Comparison of ENCODE assay signal across 12 cellular contexts in the genomic region with DNA sequence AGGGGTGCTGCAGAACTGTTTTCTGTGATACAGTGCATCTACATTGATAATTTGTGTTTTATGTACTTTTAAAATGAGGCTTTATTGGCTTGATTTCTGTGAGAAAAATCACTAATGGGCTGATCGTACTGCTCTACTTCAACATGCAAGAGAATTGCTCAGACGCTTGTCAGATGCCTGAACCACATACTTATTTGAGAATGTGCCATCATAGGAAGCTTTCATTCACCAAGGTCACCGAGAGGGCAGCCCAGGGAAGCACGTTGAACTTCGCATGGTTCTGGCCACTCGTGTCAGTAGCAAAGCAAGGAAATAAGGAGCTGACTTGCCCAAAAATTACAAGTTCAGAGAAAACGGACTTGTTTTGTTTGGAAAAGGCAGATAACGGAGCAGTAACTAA.
A peak's percentile ranks its signal among the peaks of the same experiment; 100 is the strongest.
DNase-seq lines count a peak whose midpoint lies in the region; ATAC-seq and TF ChIP-seq lines count a peak whose summit lies in the region.
"Had no signal": no experiment of that assay in that cellular context is flagged by ENCODE, and none has a peak within 500 bp of the region (broad histone marks: within the 10 kb centered on the region; RNA-seq: fewer than 3 reads in every experiment).

No MANE protein-coding gene starts in this region.

- ATAC-seq in PC-3, result no peak
- peak in 1 of 2 donors; percentile 40 for ATAC-seq in lower lobe of right lung
- no peak for ATAC-seq in HG03135 (IDR thresholded peaks at IDR 0.05; ENCODE audit: unreplicated experiment)
- no peak for ATAC-seq in omental fat pad (ENCODE audit: low FRiP score)

- TF ChIP-seq EP300 in transverse colon (IDR thresholded peaks at IDR 0.05; ENCODE audit: low read depth), result no peak

- peak overlapping the region; percentile 87 for H3K9ac ChIP-seq in PC-3 (ENCODE audit: low read length)
- H3K9ac ChIP-seq: parathyroid adenoma had no signal

- H3K9me3 ChIP-seq in PC-3 (ENCODE audit: low read length) (no peaks in the 10 kb centered on the region), lower lobe of right lung (no peaks in the 10 kb centered on the region), transverse colon (no peaks in the 10 kb centered on the region)
- H3K9me3 ChIP-seq: gastrocnemius medialis had no signal

- intact Hi-C loops in PC-3 (cut with micrococcal nuclease), result no loop called here
- intact Hi-C loops in lower lobe of right lung (cut with DNase I), result no loop called here
- intact Hi-C loops in transverse colon (cut with DNase I; ENCODE audit: low total_unique reads), result no loop called here

- POLR2A ChIA-PET in PC-3 (lab: Charles Lee; ENCODE audit: unreplicated experiment), result no interaction called here

- H3K27ac ChIP-seq in PC-3 (ENCODE audit: low read length) (peak overlapping the region; percentile 99), lower lobe of right lung (peak overlapping the region; percentile 63), transverse colon (peak overlapping the region; percentile 55 to 74 (median 65))
- H3K27ac ChIP-seq: parathyroid adenoma had no signal

- no TSS peak for BruUV-seq in PC-3 (replicated peaks; lab: Mats Ljungman, UMichigan)

- H3K36me3 ChIP-seq in PC-3 (ENCODE audit: low read depth, low read length) (peaks cover 9% of the 10 kb centered on the region; the same call in 1 of the 2 replicates), lower lobe of right lung (no peaks in the 10 kb centered on the region), transverse colon (no peaks in the 10 kb centered on the region)
- H3K36me3 ChIP-seq: gastrocnemius medialis had no signal

- peaks cover 11% of the 10 kb centered on the region for H3F3A ChIP-seq in PC-3 (ENCODE audit: low read length, unreplicated experiment)

- 53 to 68% methylated on average over 8 of the region's 8 CpGs for WGBS in transverse colon (ENCODE audit: low coverage in 1 of 2), 2 donors

- H3K9me2 ChIP-seq in PC-3 (replicated peaks; ENCODE audit: low read length), result no peaks in the 10 kb centered on the region

- TF ChIP-seq CTCF in PC-3 (conservative IDR thresholded peaks at IDR 0.05; ENCODE audit: low read depth, low read length) (no peak), lower lobe of right lung (IDR thresholded peaks at IDR 0.05) (no peak), transverse colon (IDR thresholded peaks at IDR 0.05) (no peak), omental fat pad (IDR thresholded peaks at IDR 0.05) (no peak)

- H3K79me2 ChIP-seq in PC-3 (ENCODE audit: low read length), result 0 out of 2 replicates have a peak, but pooled peaks cover 14% of the 10 kb centered on the region
- H3K79me2 ChIP-seq: parathyroid adenoma had no signal

- no peak overlapping the region for H3K4me3 ChIP-seq in PC-3 (ENCODE audit: low read length)
- peak overlapping the region; percentile 7 for H3K4me3 ChIP-seq in lower lobe of right lung
- H3K4me3 ChIP-seq in transverse colon, result peak overlapping the region in 3 of 4 donors; percentile 8 to 18 (median 10)
- H3K4me3 ChIP-seq: gastrocnemius medialis had no signal

- in situ Hi-C loops in transverse colon (cut with MboI; ENCODE audit: low pct_ligation_motif_present in 1 of 4, low pct_unique_long_range_greater_than_20kb in 1 of 4, low sequenced_read_pairs in 3 of 4), result no loop called here

- H3K27me3 ChIP-seq in PC-3 (ENCODE audit: low read length), result no peaks in the 10 kb centered on the region
- no peaks in the 10 kb centered on the region for H3K27me3 ChIP-seq in lower lobe of right lung (ENCODE audit: low read depth)
- no peaks in the 10 kb centered on the region for H3K27me3 ChIP-seq in transverse colon
- H3K27me3 ChIP-seq: gastrocnemius medialis had no signal

- CTCF ChIA-PET in PC-3 (lab: Charles Lee), result no interaction called here

- DNase-seq in PC-3 (peak; percentile 35), ecto neural progenitor cell (ENCODE audit: low spot score) (peak; percentile 6), lower lobe of right lung (no peak), transverse colon (no peak), NCI-H774 (lab: John Stamatoyannopoulos, UW) (no peak), omental fat pad (ENCODE audit: low spot score) (no peak)
- DNase-seq: activated T-cell treated with anti-CD3 and anti-CD28 coated beads, Interleukin-2, amount 50 U/mL, for 1 hour; NCI-H1436 treated with DMSO at 0.1 percent for 48 hours; SHP77 had no signal

- H2AFZ ChIP-seq in PC-3 (ENCODE audit: low read length), result no peak overlapping the region
- H2AFZ ChIP-seq: parathyroid adenoma had no signal

- no peak for TF ChIP-seq POLR2A in transverse colon (IDR thresholded peaks at IDR 0.05)

- no peaks in the 10 kb centered on the region for H4K20me1 ChIP-seq in PC-3 (ENCODE audit: low read length)

- no peak overlapping the region for H3K4me2 ChIP-seq in PC-3 (ENCODE audit: low read length)

- peaks cover 60% of the 10 kb centered on the region for H3K4me1 ChIP-seq in PC-3 (ENCODE audit: insufficient read depth, low read length)
- peaks cover 19% of the 10 kb centered on the region for H3K4me1 ChIP-seq in lower lobe of right lung
- H3K4me1 ChIP-seq in transverse colon, result peaks cover 0 to 13% (median 0%) of the 10 kb centered on the region in 4 donors

Comparison
In these comparisons a context has a peak if more than half of its experiments do, and no peak if none do; other contexts are left out.
1. DNase-seq: peak in PC-3 (single experiment) and ecto neural progenitor cell (single experiment); none in lower lobe of right lung (single experiment), transverse colon (single experiment), NCI-H774 (single experiment) and omental fat pad (single experiment).
2. Peak in every context shown above with its lines, with median percentiles within 50 percentile points of each other: H3K27ac ChIP-seq.